Comparison of ENCODE assay signal across 13 cellular contexts in genomic region chr2:230267556-230267955, GRCh38. TPM values are rescaled to one million over a fixed set of nuclear protein-coding genes. Genes with fewer than 3 reads are reported as not detected.
DNase-seq lines count a peak whose midpoint lies in the region; ATAC-seq and TF ChIP-seq lines count a peak whose summit lies in the region.
"Had no signal": no experiment of that assay in that cellular context is flagged by ENCODE, and none has a peak within 500 bp of the region (broad histone marks: within the 10 kb centered on the region; RNA-seq: fewer than 3 reads in every experiment).

No MANE protein-coding gene starts in this region.

- H3K79me2 ChIP-seq in OCI-LY3 (ENCODE audit: low read length) = peaks cover 59% of the 10 kb centered on the region

- peak overlapping the region; percentile 38 for H3K4me3 ChIP-seq in OCI-LY3 (ENCODE audit: low read length)
- H3K4me3 ChIP-seq: K562 had no signal

- H3K9me3 Mint-ChIP-seq in chondrocyte (ENCODE audit: low read depth) = peaks cover 14% of the 10 kb centered on the region

- H3K4me2 ChIP-seq in OCI-LY3 (ENCODE audit: low read length) = peak overlapping the region; percentile 61

- DNase-seq in KG1 (lab: John Stamatoyannopoulos, UW) = no peak
- DNase-seq in hippocampal formation (lab: John Stamatoyannopoulos, UW) = no peak
- DNase-seq in NCI-H748 treated with DMSO at 0.1 percent for 48 hours (lab: John Stamatoyannopoulos, UW) = no peak
- DNase-seq in chondrocyte (ENCODE audit: low spot score) = no peak
- DNase-seq: activated CD4-positive, CD25-positive, alpha-beta regulatory T cell treated with anti-CD3 and anti-CD28 coated beads, Interleukin-2, amount 50 U/mL, for 72 hours; aorta had no signal

- H3K4me1 ChIP-seq in OCI-LY3 (ENCODE audit: low read length) = peaks cover 67% of the 10 kb centered on the region

- no peaks in the 10 kb centered on the region for H3K4me1 Mint-ChIP-seq in chondrocyte (ENCODE audit: low read depth)

- H3K36me3 ChIP-seq in OCI-LY3 (replicated peaks; ENCODE audit: low read depth, low read length) = peaks cover 33% of the 10 kb centered on the region

- peak overlapping the region; percentile 69 for H3K9ac ChIP-seq in OCI-LY3 (ENCODE audit: low read length)

- peak overlapping the region; percentile 98 for H3K27ac ChIP-seq in OCI-LY3 (ENCODE audit: low read length)
- H3K27ac ChIP-seq: neutrophil had no signal

- H4K20me1 ChIP-seq in OCI-LY3 (ENCODE audit: insufficient read depth, low read length) = peaks cover 6% of the 10 kb centered on the region; the same call in 1 of the 2 replicates

- no peak overlapping the region for H3K27ac Mint-ChIP-seq in chondrocyte (ENCODE audit: unreplicated experiment)

- no peaks in the 10 kb centered on the region for H3K9me3 ChIP-seq in OCI-LY3 (ENCODE audit: insufficient read depth, low read length)
- H3K9me3 ChIP-seq: neutrophil had no signal

- H3K4me3 Mint-ChIP-seq in chondrocyte (ENCODE audit: unreplicated experiment) = no peak overlapping the region

- ATAC-seq in GM18508 (IDR thresholded peaks at IDR 0.05; ENCODE audit: insufficient read depth, unreplicated experiment) = peak; percentile 50
- ATAC-seq in GM19438 (IDR thresholded peaks at IDR 0.05; ENCODE audit: low read depth, unreplicated experiment) = peak; percentile 59
- peak; percentile 73 for ATAC-seq in HG02885 (IDR thresholded peaks at IDR 0.05; ENCODE audit: poor library complexity, unreplicated experiment)
- ATAC-seq: K562 had no signal

- H3K27me3 Mint-ChIP-seq in chondrocyte (ENCODE audit: low read depth) = peaks cover 19% of the 10 kb centered on the region

- no peak for TF ChIP-seq CTCF in OCI-LY3 (IDR thresholded peaks at IDR 0.05; ENCODE audit: low read depth, low read length)
- no peak for TF ChIP-seq CTCF in chondrocyte (IDR thresholded peaks at IDR 0.05)

- peaks cover 4% of the 10 kb centered on the region for H3K36me3 Mint-ChIP-seq in chondrocyte (ENCODE audit: low read depth)

- no peak overlapping the region for H2AFZ ChIP-seq in OCI-LY3 (ENCODE audit: low read depth, low read length)

- H3K27me3 ChIP-seq in OCI-LY3 (ENCODE audit: low read depth, low read length) = no peaks in the 10 kb centered on the region
- H3K27me3 ChIP-seq: neutrophil had no signal

RNA-seq across cellular contexts. Expression of gene SP140, which starts 42.0 kb away (rescaled TPM):
- total RNA-seq in chondrocyte = 0.60 TPM in 1 of 3 replicates, not detected in the others
- total RNA-seq: endothelial cell of umbilical vein had no signal

RNA-seq across cellular contexts. Expression of gene SP110, which starts 47.8 kb away (rescaled TPM):
- total RNA-seq in chondrocyte = 11.3 to 13.9 TPM (median 12.9 TPM) in 3 replicates

RNA-seq across cellular contexts. Expression of gene SP140L, which starts 59.4 kb away (rescaled TPM):
- total RNA-seq in chondrocyte = 20.6 to 21.9 TPM (median 21.3 TPM) in 3 replicates
